8 cellular contexts compared by ENCODE assay signal in genomic region chr4:119212964-119213606, GRCh38. TPM values are rescaled to one million over a fixed set of nuclear protein-coding genes. Genes with fewer than 3 reads are reported as not detected.
A peak's percentile ranks its signal among the peaks of the same experiment; 100 is the strongest.
DNase-seq lines count a peak whose midpoint lies in the region; ATAC-seq and TF ChIP-seq lines count a peak whose summit lies in the region.

No MANE protein-coding gene starts in this region.

- H3K9me3 ChIP-seq in right cardiac atrium (ENCODE audit: control insufficient read depth, low read length) = no peaks in the 10 kb centered on the region
- no peaks in the 10 kb centered on the region for H3K9me3 ChIP-seq in prostate gland
- no peaks in the 10 kb centered on the region for H3K9me3 ChIP-seq in vagina

- peak; percentile 94 to 95 for ATAC-seq in right cardiac atrium

- H3K4me3 ChIP-seq in right cardiac atrium (ENCODE audit: low read length) = peak overlapping the region; percentile 75
- H3K4me3 ChIP-seq in prostate gland = peak overlapping the region; percentile 83 to 86
- peak overlapping the region; percentile 90 to 91 for H3K4me3 ChIP-seq in vagina

- H3K27ac Mint-ChIP-seq in HFFc6 = peak overlapping the region; percentile 90

- H3K4me1 Mint-ChIP-seq in HFFc6 (ENCODE audit: low read depth) = peaks cover 68% of the 10 kb centered on the region

- no peaks in the 10 kb centered on the region for H3K36me3 ChIP-seq in prostate gland
- peaks cover 0 to 7% of the 10 kb centered on the region in 2 donors for H3K36me3 ChIP-seq in vagina

- peak overlapping the region; percentile 95 for H3K4me3 Mint-ChIP-seq in HFFc6

- TF ChIP-seq POLR2A in prostate gland (IDR thresholded peaks at IDR 0.05) (peak; percentile 39), vagina (IDR thresholded peaks at IDR 0.05) (no peak)

- H3K4me1 ChIP-seq in right cardiac atrium (ENCODE audit: control insufficient read depth, insufficient read depth, low read length) (peaks cover 2% of the 10 kb centered on the region), prostate gland (replicated peaks) (no peaks in the 10 kb centered on the region), vagina (peaks cover 10% of the 10 kb centered on the region)

- intact Hi-C loops in right cardiac atrium (cut with DNase I) (no loop called here), prostate gland (cut with DNase I) (loop anchor here (2.0 to 10.0 kb wide), 5 partner anchors 72 to 468 kb away; no protein-coding TSS in a partner anchor), vagina (cut with DNase I) (loop anchor here (10.0 kb wide), 3 partner anchors 72 to 168 kb away; no protein-coding TSS in a partner anchor)

- H3K36me3 Mint-ChIP-seq in HFFc6 (ENCODE audit: low read depth) = peaks cover 53% of the 10 kb centered on the region

- DNase-seq in GM10266 (ENCODE audit: extremely low spot score) = peak; percentile 61
- peak; percentile 93 for DNase-seq in HFFc6
- DNase-seq in MV-4-11 (lab: John Stamatoyannopoulos, UW) = peak; percentile 76
- DNase-seq in SW480 (ENCODE audit: low spot score) = peak; percentile 89
- peak; percentile 92 to 96 (median 95) for DNase-seq in right cardiac atrium
- peak; percentile 72 for DNase-seq in prostate gland (ENCODE audit: low spot score)
- peak in 1 of 2 donors; percentile 95 for DNase-seq in vagina (ENCODE audit: extremely low spot score in 2 of 2)

- H3K27ac ChIP-seq in angular gyrus (ENCODE audit: low read depth, low read length) (peak overlapping the region; percentile 83), right cardiac atrium (ENCODE audit: low read length) (peak overlapping the region; percentile 88), prostate gland (peak overlapping the region; percentile 97), vagina (peak overlapping the region; percentile 96)

- WGBS in right cardiac atrium = under 1% methylated on average over 24 of the region's 24 CpGs
- 1% methylated on average over 11 of the region's 24 CpGs for WGBS in prostate gland

- peaks cover 2% of the 10 kb centered on the region; the same call in 1 of the 2 replicates for H3K27me3 Mint-ChIP-seq in HFFc6 (ENCODE audit: insufficient read depth)

- peak; percentile 53 for TF ChIP-seq CTCF in GM10266 (IDR thresholded peaks at IDR 0.05; ENCODE audit: control insufficient read depth, insufficient read depth, low read depth, missing control alignments)
- TF ChIP-seq CTCF in HFFc6 (IDR thresholded peaks at IDR 0.05) = peak; percentile 62
- no peak for TF ChIP-seq CTCF in prostate gland (IDR thresholded peaks at IDR 0.05)
- TF ChIP-seq CTCF in vagina (IDR thresholded peaks at IDR 0.05) = no peak

- H3K9me3 Mint-ChIP-seq in HFFc6 = no peaks in the 10 kb centered on the region

- no peaks in the 10 kb centered on the region for H3K27me3 ChIP-seq in right cardiac atrium (ENCODE audit: control insufficient read depth, insufficient read depth)
- H3K27me3 ChIP-seq in prostate gland (replicated peaks; ENCODE audit: insufficient read depth) = no peaks in the 10 kb centered on the region
- no peaks in the 10 kb centered on the region for H3K27me3 ChIP-seq in vagina

RNA-seq across cellular contexts. Expression of gene USP53, which starts 0.6 kb away (rescaled TPM):
- 100 to 1,000 TPM; 113 to 187 (median 120) TPM for total RNA-seq in HFFc6 (2021; fragmentation: NEBNext Ultra II Directional; extraction: Animal tissue kit (Norgen Biotek cat#: 25700))
- 10 to 100 TPM; 47.7 to 62.4 (median 50.9) TPM for total RNA-seq in right cardiac atrium
- polyA plus RNA-seq in right cardiac atrium = 26.5 TPM
- 10 to 100 TPM; 33.9 to 41.8 TPM for total RNA-seq in prostate gland
- 53.5 TPM for total RNA-seq in vagina

Comparison
In these comparisons a context has a peak if more than half of its experiments do, and no peak if none do; other contexts are left out.
1. CTCF ChIP-seq: peak in GM10266 (single experiment) and HFFc6 (single experiment); none in prostate gland (0 of 4) and vagina (0 of 3).
2. intact Hi-C loops: an anchor here in prostate gland (2.0 to 10.0 kb wide) and vagina (10.0 kb wide); none called in right cardiac atrium.
3. Peak in every context shown above with its lines, with median percentiles within 50 percentile points of each other: H3K27ac ChIP-seq and H3K4me3 ChIP-seq.